In the genomic region with DNA sequence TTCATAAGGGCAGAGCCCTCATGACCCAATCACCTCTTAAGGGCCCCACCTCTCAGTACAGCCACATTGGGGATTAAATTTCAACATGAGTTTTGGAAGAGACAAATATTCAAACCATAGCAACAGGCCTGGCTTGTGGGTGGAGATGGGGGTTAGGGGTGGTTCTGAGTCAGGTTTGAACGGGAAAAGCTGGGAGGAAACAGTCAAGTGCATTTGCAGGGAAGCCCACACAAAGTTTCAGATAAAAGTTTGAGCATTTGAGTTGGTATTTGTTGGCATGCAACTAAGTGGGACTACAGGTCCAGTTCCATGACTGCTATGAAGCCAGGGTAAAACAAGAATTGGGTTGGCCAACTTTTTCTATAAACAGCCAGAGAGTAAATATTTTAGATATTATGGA, we compare ENCODE assay signal across 18 cellular contexts. TPM values are rescaled to one million over a fixed set of nuclear protein-coding genes. Genes with fewer than 3 reads are reported as not detected.
A peak's percentile ranks its signal among the peaks of the same experiment; 100 is the strongest.
DNase-seq lines count a peak whose midpoint lies in the region; ATAC-seq, FAIRE-seq and TF ChIP-seq lines count a peak whose summit lies in the region.
"Had no signal": no experiment of that assay in that cellular context is flagged by ENCODE, and none has a peak within 500 bp of the region (broad histone marks: within the 10 kb centered on the region; RNA-seq: fewer than 3 reads in every experiment).

No MANE protein-coding gene starts in this region.

- intact Hi-C loops in activated B cell treated with CpG ODN at 0.5 μM for 24 hours (cut with micrococcal nuclease): no loop called here

- POLR2A ChIA-PET in activated B cell treated with CpG ODN at 0.5 μM for 24 hours (lab: Charles Lee): interaction anchor here (4.1 kb wide), 1 partner anchor 12 kb away, joined by 98 read pairs; no protein-coding TSS in a partner anchor

- no peak for DNase-seq in GM18507 (ENCODE audit: extremely low spot score, insufficient read length, low read depth)
- no peak for DNase-seq in activated B cell treated with CpG ODN at 0.5 μM for 24 hours
- peak; percentile 29 for DNase-seq in stimulated activated naive B cell treated with anti-CD40 and anti-IgM and Interleukin-4, amounts not matched to agents 10 μg/mL and 1 μg/mL and 100 μg/mL, for 72 hours
- DNase-seq in NCI-H446 (lab: John Stamatoyannopoulos, UW): no peak
- no peak for DNase-seq in NCI-H187 treated with DMSO at 0.1 percent for 48 hours (lab: John Stamatoyannopoulos, UW)
- DNase-seq in NCI-H524 (lab: John Stamatoyannopoulos, UW): no peak
- DNase-seq: AML-193; Calu3; CD4-positive, alpha-beta T cell; NCI-H187; NCI-H2171; NCI-H446 treated with DMSO at 0.1 percent for 48 hours; NCI-H774; PC-9 had no signal

- H3K4me1 Mint-ChIP-seq in activated B cell treated with CpG ODN at 0.5 μM for 24 hours: peaks cover 33% of the 10 kb centered on the region
- H3K4me1 Mint-ChIP-seq in stimulated activated naive B cell treated with anti-CD40 and anti-IgM and Interleukin-4, amounts not matched to agents 10 μg/mL and 1 μg/mL and 100 μg/mL, for 72 hours: peaks cover 22 to 37% of the 10 kb centered on the region in 2 donors

- peak overlapping the region; percentile 56 for H3K27ac Mint-ChIP-seq in activated B cell treated with CpG ODN at 0.5 μM for 24 hours
- peak overlapping the region; percentile 21 for H3K27ac Mint-ChIP-seq in stimulated activated naive B cell treated with anti-CD40 and anti-IgM and Interleukin-4, amounts not matched to agents 10 μg/mL and 1 μg/mL and 100 μg/mL, for 72 hours
- H3K27ac Mint-ChIP-seq: CD4-positive, alpha-beta T cell; GM23338 had no signal

- peaks cover 3% of the 10 kb centered on the region for H3K27me3 Mint-ChIP-seq in activated B cell treated with CpG ODN at 0.5 μM for 24 hours
- H3K27me3 Mint-ChIP-seq in stimulated activated naive B cell treated with anti-CD40 and anti-IgM and Interleukin-4, amounts not matched to agents 10 μg/mL and 1 μg/mL and 100 μg/mL, for 72 hours: peaks cover 8 to 9% of the 10 kb centered on the region in 2 donors

- no peaks in the 10 kb centered on the region for H3K36me3 Mint-ChIP-seq in activated B cell treated with CpG ODN at 0.5 μM for 24 hours (ENCODE audit: low read depth)
- no peaks in the 10 kb centered on the region for H3K36me3 Mint-ChIP-seq in stimulated activated naive B cell treated with anti-CD40 and anti-IgM and Interleukin-4, amounts not matched to agents 10 μg/mL and 1 μg/mL and 100 μg/mL, for 72 hours

- no peak for TF ChIP-seq CTCF in activated B cell treated with CpG ODN at 0.5 μM for 24 hours (IDR thresholded peaks at IDR 0.05)

- no peak for ATAC-seq in activated B cell treated with CpG ODN at 0.5 μM for 24 hours (ENCODE audit: low read depth)
- peak; percentile 58 for ATAC-seq in esophagus mucosa
- peak in 1 of 2 donors; percentile 12 for ATAC-seq in stimulated activated naive B cell treated with anti-CD40 and anti-IgM and Interleukin-4, amounts not matched to agents 10 μg/mL and 1 μg/mL and 100 μg/mL, for 72 hours (replicated peaks)
- no peak for ATAC-seq in HG02870 (IDR thresholded peaks at IDR 0.05; ENCODE audit: unreplicated experiment)
- ATAC-seq: GM23338, HCT116 had no signal

- H3K9me3 Mint-ChIP-seq in activated B cell treated with CpG ODN at 0.5 μM for 24 hours: no peaks in the 10 kb centered on the region
- H3K9me3 Mint-ChIP-seq in stimulated activated naive B cell treated with anti-CD40 and anti-IgM and Interleukin-4, amounts not matched to agents 10 μg/mL and 1 μg/mL and 100 μg/mL, for 72 hours: no peaks in the 10 kb centered on the region
- H3K9me3 Mint-ChIP-seq: CD4-positive, alpha-beta T cell had no signal

- FAIRE-seq in GM18507 (lab: Jason Lieb, UNC): peak; percentile 49

- CTCF ChIA-PET in activated B cell treated with CpG ODN at 0.5 μM for 24 hours (lab: Charles Lee): interaction anchor here (2.1 to 2.2 kb wide), 2 partner anchors 15 to 97 kb away, joined by 18 to 19 read pairs; no protein-coding TSS in a partner anchor

- no peak overlapping the region for H3K4me3 Mint-ChIP-seq in activated B cell treated with CpG ODN at 0.5 μM for 24 hours
- no peak overlapping the region for H3K4me3 Mint-ChIP-seq in stimulated activated naive B cell treated with anti-CD40 and anti-IgM and Interleukin-4, amounts not matched to agents 10 μg/mL and 1 μg/mL and 100 μg/mL, for 72 hours
- H3K4me3 Mint-ChIP-seq: CD4-positive, alpha-beta T cell; GM23338 had no signal

RNA-seq across cellular contexts. Expression of gene PADI2, which starts 21.0 kb away (rescaled TPM):
- 7.2 and 9.9 TPM in 2 replicates for total RNA-seq in activated B cell treated with CpG ODN at 0.5 μM for 24 hours
- total RNA-seq in esophagus mucosa: 0.92 TPM
